In genomic region chr2:23587330-23587729, GRCh38 we compare ENCODE assay signal across 32 cellular contexts.
A peak's percentile ranks its signal among the peaks of the same experiment; 100 is the strongest.
DNase-seq lines count a peak whose midpoint lies in the region; ATAC-seq and TF ChIP-seq lines count a peak whose summit lies in the region.
"Had no signal": no experiment of that assay in that cellular context is flagged by ENCODE, and none has a peak within 500 bp of the region (broad histone marks: within the 10 kb centered on the region; RNA-seq: fewer than 3 reads in every experiment).

No MANE protein-coding gene starts in this region.

- intact Hi-C loops in A673 (cut with micrococcal nuclease; ENCODE audit: unreplicated experiment) (no loop called here), psoas muscle (cut with DNase I) (loop anchor here in 1 of 2 donors (10.0 kb wide), 1 partner anchor 163 kb away; no protein-coding TSS in a partner anchor)

- peaks cover 9% of the 10 kb centered on the region for H3K4me1 Mint-ChIP-seq in endodermal cell
- H3K4me1 Mint-ChIP-seq: activated naive CD4-positive, alpha-beta T cell treated with anti-CD3 and anti-CD28 coated beads, Interleukin-2, amount 50 U/mL, for 24 hours; B cell had no signal

- peak overlapping the region; percentile 57 for H3K27ac ChIP-seq in A673 (ENCODE audit: low read depth, low read length, poor library complexity, severe bottlenecking)
- peak overlapping the region; percentile 29 for H3K27ac ChIP-seq in endodermal cell (ENCODE audit: low read depth, low read length)
- peak overlapping the region; percentile 75 for H3K27ac ChIP-seq in psoas muscle
- H3K27ac ChIP-seq: KMS-11, parathyroid adenoma, vagina, WERI-Rb-1 had no signal

- H3K36me3 ChIP-seq in A673 (ENCODE audit: insufficient read depth, low read length, poor library complexity, severe bottlenecking) (no peaks in the 10 kb centered on the region), endodermal cell (ENCODE audit: control insufficient read depth, insufficient read depth, low read length) (no peaks in the 10 kb centered on the region), psoas muscle (ENCODE audit: insufficient read depth in 1 of 2, low read depth in 1 of 2) (no peaks in the 10 kb centered on the region)
- H3K36me3 ChIP-seq: vagina, WERI-Rb-1 had no signal

- CTCF ChIA-PET in A673 (lab: Charles Lee) = no interaction called here

- ATAC-seq in psoas muscle (no peak), HG02884 (IDR thresholded peaks at IDR 0.05; ENCODE audit: unreplicated experiment) (no peak)
- ATAC-seq: CD8-positive, alpha-beta T cell; GM23338; right cardiac atrium had no signal

- H3K4me3 Mint-ChIP-seq in endodermal cell = no peak overlapping the region
- H3K4me3 Mint-ChIP-seq: activated naive CD4-positive, alpha-beta T cell treated with anti-CD3 and anti-CD28 coated beads, Interleukin-2, amount 50 U/mL, for 24 hours; B cell; CD8-positive, alpha-beta T cell; GM23338; HFFc6; stimulated activated naive CD8-positive, alpha-beta T cell treated with anti-CD3 and anti-CD28 coated beads, Interleukin-15, Interleukin-2, amounts not matched to agents 100 ng/mL and 50 ng/mL, for 24 hours had no signal

- no peaks in the 10 kb centered on the region for H3K27me3 ChIP-seq in A673 (replicated peaks; ENCODE audit: insufficient read depth, low read depth, low read length, poor library complexity)
- no peaks in the 10 kb centered on the region for H3K27me3 ChIP-seq in endodermal cell (ENCODE audit: control insufficient read depth, insufficient read depth, low read length, poor library complexity, severe bottlenecking)
- H3K27me3 ChIP-seq in psoas muscle (ENCODE audit: insufficient read depth in 3 of 3, low read length in 2 of 3) = no peaks in the 10 kb centered on the region
- H3K27me3 ChIP-seq: dorsolateral prefrontal cortex, vagina had no signal

- TF ChIP-seq CTCF in A673 (conservative IDR thresholded peaks at IDR 0.05; ENCODE audit: low read depth, low read length) = no peak
- no peak for TF ChIP-seq CTCF in endodermal cell (conservative IDR thresholded peaks at IDR 0.05)
- TF ChIP-seq CTCF in psoas muscle (IDR thresholded peaks at IDR 0.05) = no peak

- no peaks in the 10 kb centered on the region for H3K27me3 Mint-ChIP-seq in endodermal cell (ENCODE audit: insufficient read depth)
- H3K27me3 Mint-ChIP-seq: activated naive CD4-positive, alpha-beta T cell treated with anti-CD3 and anti-CD28 coated beads, Interleukin-2, amount 50 U/mL, for 24 hours; B cell; stimulated activated naive CD8-positive, alpha-beta T cell treated with anti-CD3 and anti-CD28 coated beads, Interleukin-15, Interleukin-2, amounts not matched to agents 100 ng/mL and 50 ng/mL, for 24 hours had no signal

- H3K27ac Mint-ChIP-seq in endodermal cell = no peak overlapping the region
- H3K27ac Mint-ChIP-seq: activated naive CD4-positive, alpha-beta T cell treated with anti-CD3 and anti-CD28 coated beads, Interleukin-2, amount 50 U/mL, for 24 hours; activated T-helper 2 cell treated with anti-CD3 and anti-CD28 coated beads, Interferon-gamma antibody, Interleukin-2, Interleukin-4, amounts not matched to agents 10 μg/mL and 5 μg/mL and 100 μg/mL, durations not matched to agents 14 hours and 24 hours and 36 hours; B cell; CD8-positive, alpha-beta T cell; GM23338; HFFc6; stimulated activated naive CD8-positive, alpha-beta T cell treated with anti-CD3 and anti-CD28 coated beads, Interleukin-15, Interleukin-2, amounts not matched to agents 100 ng/mL and 50 ng/mL, for 24 hours had no signal

- H3K9me3 Mint-ChIP-seq in endodermal cell = no peaks in the 10 kb centered on the region
- H3K9me3 Mint-ChIP-seq: activated naive CD4-positive, alpha-beta T cell treated with anti-CD3 and anti-CD28 coated beads, Interleukin-2, amount 50 U/mL, for 24 hours; activated T-helper 2 cell treated with anti-CD3 and anti-CD28 coated beads, Interferon-gamma antibody, Interleukin-2, Interleukin-4, amounts not matched to agents 10 μg/mL and 5 μg/mL and 100 μg/mL, durations not matched to agents 14 hours and 24 hours and 36 hours; CD8-positive, alpha-beta T cell; GM23338; HFFc6; stimulated activated naive CD8-positive, alpha-beta T cell treated with anti-CD3 and anti-CD28 coated beads, Interleukin-15, Interleukin-2, amounts not matched to agents 100 ng/mL and 50 ng/mL, for 24 hours had no signal

- WGBS in endodermal cell (ENCODE audit: insufficient coverage in 1 of 2, insufficient read length in 1 of 2), 2 experiments = 75 to 83% methylated on average over 7 to 10 of the region's 10 CpGs
- WGBS in psoas muscle, 3 donors = 72 to 94% (median 79%) methylated on average over 10 of the region's 10 CpGs

- H3K36me3 Mint-ChIP-seq in endodermal cell (ENCODE audit: low read depth) = no peaks in the 10 kb centered on the region
- H3K36me3 Mint-ChIP-seq: activated naive CD4-positive, alpha-beta T cell treated with anti-CD3 and anti-CD28 coated beads, Interleukin-2, amount 50 U/mL, for 24 hours; CD8-positive, alpha-beta T cell had no signal

- no peak overlapping the region for H3K9ac ChIP-seq in endodermal cell (ENCODE audit: extremely low read depth, low read length, poor library complexity, severe bottlenecking)
- H3K9ac ChIP-seq: KMS-11, parathyroid adenoma had no signal

- H3K4me1 ChIP-seq in A673 (ENCODE audit: insufficient read depth, low read length, poor library complexity, severe bottlenecking) = peaks cover 38% of the 10 kb centered on the region
- no peaks in the 10 kb centered on the region for H3K4me1 ChIP-seq in endodermal cell (ENCODE audit: control insufficient read depth, insufficient read depth, low read length)
- H3K4me1 ChIP-seq in psoas muscle = peaks cover 43% of the 10 kb centered on the region
- H3K4me1 ChIP-seq: parathyroid adenoma had no signal

- POLR2A ChIA-PET in A673 (lab: Charles Lee; ENCODE audit: low non-redundant PET) = no interaction called here

- H3K4me3 ChIP-seq in A673 (ENCODE audit: low read depth, low read length, poor library complexity, severe bottlenecking) (no peak overlapping the region), endodermal cell (ENCODE audit: low read length) (no peak overlapping the region), psoas muscle (no peak overlapping the region)
- H3K4me3 ChIP-seq: dorsolateral prefrontal cortex, GM23338, vagina had no signal

- H3K9me3 ChIP-seq in A673 (ENCODE audit: low read depth, low read length, poor library complexity, severe bottlenecking) (no peaks in the 10 kb centered on the region), endodermal cell (ENCODE audit: control insufficient read depth, low read length) (no peaks in the 10 kb centered on the region), psoas muscle (no peaks in the 10 kb centered on the region)
- H3K9me3 ChIP-seq: vagina had no signal

- BruUV-seq in A673 (replicated peaks; lab: Mats Ljungman, UMichigan) = no TSS peak

- no peak for DNase-seq in A673 (ENCODE audit: low spot score)
- peak; percentile 50 for DNase-seq in NCI-H1694 treated with DMSO at 0.1 percent for 48 hours (lab: John Stamatoyannopoulos, UW)
- peak; percentile 76 for DNase-seq in endodermal cell
- DNase-seq in psoas muscle = no peak
- DNase-seq in NCI-H1092 treated with DMSO at 0.1 percent for 48 hours (lab: John Stamatoyannopoulos, UW) = no peak
- DNase-seq in NCI-H446 (lab: John Stamatoyannopoulos, UW) = no peak
- no peak for DNase-seq in DMS79 treated with DMSO at 0.1 percent for 48 hours (lab: John Stamatoyannopoulos, UW)
- DNase-seq: ACHN; activated CD4-positive, alpha-beta T cell treated with anti-CD3 and anti-CD28 coated beads for 48 hours; activated CD8-positive, alpha-beta memory T cell treated with anti-CD3 and anti-CD28 coated beads for 24 hours; activated T-cell treated with anti-CD3 and anti-CD28 coated beads for 4 hours; amygdala; CD8-positive, alpha-beta T cell; foreskin melanocyte; HFFc6; NCI-H1417 treated with DMSO at 0.1 percent for 48 hours; NCI-H526; right cardiac atrium; SIG-M5; stimulated activated CD8-positive, alpha-beta memory T cell treated with anti-CD3 and anti-CD28 coated beads, Interleukin-4, amount 100 ng/mL, for 48 hours; T1000; WERI-Rb-1 had no signal

Comparison
In these comparisons a context has a peak if more than half of its experiments do, and no peak if none do; other contexts are left out.
1. DNase-seq: peak in NCI-H1694 treated with DMSO at 0.1 percent for 48 hours (single experiment) and endodermal cell (single experiment); none in A673 (single experiment), psoas muscle (0 of 2), NCI-H1092 treated with DMSO at 0.1 percent for 48 hours (single experiment), NCI-H446 (0 of 2) and DMS79 treated with DMSO at 0.1 percent for 48 hours (single experiment).
2. Peak in every context shown above with its lines, with median percentiles within 50 percentile points of each other: H3K27ac ChIP-seq.